1 cellular context compared by ENCODE assay signal in the genomic region with DNA sequence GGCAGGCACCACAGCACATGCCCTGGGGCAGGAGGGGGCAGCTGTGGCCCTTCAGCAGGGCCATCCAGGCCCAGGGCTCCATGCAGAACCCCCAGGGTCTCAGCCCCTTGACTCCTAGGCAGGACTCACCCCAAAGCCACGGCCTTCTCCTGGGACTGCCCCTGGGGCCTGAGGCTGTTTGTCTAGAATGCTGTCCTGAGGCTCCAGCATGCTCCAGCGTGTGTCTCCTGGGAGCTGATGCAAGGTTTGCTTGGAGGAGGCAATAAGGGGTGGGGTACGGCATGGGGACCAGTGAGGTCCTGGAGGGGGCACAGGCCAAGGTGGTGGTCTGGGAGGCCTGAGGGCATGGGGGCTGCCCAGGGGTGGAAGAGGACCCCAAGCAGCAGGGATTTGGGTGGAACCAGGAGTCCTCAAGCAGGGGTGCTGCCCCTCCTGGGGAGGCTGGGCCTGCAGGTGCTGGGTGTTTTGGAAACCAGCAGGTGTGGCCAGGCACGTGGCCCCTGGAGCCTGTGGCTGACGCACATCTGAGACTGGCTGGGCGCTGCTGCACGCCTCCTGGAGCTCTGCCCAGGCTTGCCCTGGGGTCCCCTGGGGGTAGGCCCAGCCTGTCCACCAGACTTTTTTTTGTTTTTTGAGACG.
TF ChIP-seq lines count a peak whose summit lies in the region.

No MANE protein-coding gene starts in this region.

TF ChIP-seq in HEK293, 187 proteins besides CTCF, POLR2A, EP300 and RAD21 (continued from another document):
- TF ChIP-seq, protein P1, sequence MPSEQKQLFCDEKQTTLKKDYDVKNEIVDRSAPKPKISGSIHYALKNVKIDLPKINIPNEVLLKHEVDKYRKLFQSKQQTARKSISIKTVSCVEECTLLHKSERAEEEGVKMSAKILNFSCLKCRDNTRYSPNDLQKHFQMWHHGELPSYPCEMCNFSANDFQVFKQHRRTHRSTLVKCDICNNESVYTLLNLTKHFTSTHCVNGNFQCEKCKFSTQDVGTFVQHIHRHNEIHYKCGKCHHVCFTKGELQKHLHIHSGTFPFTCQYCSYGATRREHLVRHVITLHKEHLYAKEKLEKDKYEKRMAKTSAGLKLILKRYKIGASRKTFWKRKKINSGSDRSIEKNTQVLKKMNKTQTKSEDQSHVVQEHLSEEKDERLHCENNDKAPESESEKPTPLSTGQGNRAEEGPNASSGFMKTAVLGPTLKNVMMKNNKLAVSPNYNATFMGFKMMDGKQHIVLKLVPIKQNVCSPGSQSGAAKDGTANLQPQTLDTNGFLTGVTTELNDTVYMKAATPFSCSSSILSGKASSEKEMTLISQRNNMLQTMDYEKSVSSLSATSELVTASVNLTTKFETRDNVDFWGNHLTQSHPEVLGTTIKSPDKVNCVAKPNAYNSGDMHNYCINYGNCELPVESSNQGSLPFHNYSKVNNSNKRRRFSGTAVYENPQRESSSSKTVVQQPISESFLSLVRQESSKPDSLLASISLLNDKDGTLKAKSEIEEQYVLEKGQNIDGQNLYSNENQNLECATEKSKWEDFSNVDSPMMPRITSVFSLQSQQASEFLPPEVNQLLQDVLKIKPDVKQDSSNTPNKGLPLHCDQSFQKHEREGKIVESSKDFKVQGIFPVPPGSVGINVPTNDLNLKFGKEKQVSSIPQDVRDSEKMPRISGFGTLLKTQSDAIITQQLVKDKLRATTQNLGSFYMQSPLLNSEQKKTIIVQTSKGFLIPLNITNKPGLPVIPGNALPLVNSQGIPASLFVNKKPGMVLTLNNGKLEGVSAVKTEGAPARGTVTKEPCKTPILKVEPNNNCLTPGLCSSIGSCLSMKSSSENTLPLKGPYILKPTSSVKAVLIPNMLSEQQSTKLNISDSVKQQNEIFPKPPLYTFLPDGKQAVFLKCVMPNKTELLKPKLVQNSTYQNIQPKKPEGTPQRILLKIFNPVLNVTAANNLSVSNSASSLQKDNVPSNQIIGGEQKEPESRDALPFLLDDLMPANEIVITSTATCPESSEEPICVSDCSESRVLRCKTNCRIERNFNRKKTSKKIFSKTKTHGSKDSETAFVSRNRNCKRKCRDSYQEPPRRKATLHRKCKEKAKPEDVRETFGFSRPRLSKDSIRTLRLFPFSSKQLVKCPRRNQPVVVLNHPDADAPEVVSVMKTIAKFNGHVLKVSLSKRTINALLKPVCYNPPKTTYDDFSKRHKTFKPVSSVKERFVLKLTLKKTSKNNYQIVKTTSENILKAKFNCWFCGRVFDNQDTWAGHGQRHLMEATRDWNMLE (tag by site-specific recombination; conservative IDR thresholded peaks at IDR 0.05; ENCODE audit: low read depth): no peak
- TF ChIP-seq ZEB2 (tag by site-specific recombination; IDR thresholded peaks at IDR 0.05): no peak; the same call in none of the 2 replicates
- TF ChIP-seq ZNF621 (tag by site-specific recombination; IDR thresholded peaks at IDR 0.05): no peak
- no peak for TF ChIP-seq ZNF544 (tag by site-specific recombination; IDR thresholded peaks at IDR 0.05)
- 0 out of 2 replicates have a peak, but pooled peaks have one; percentile 8 for TF ChIP-seq ZNF266 (tag by site-specific recombination; IDR thresholded peaks at IDR 0.05; ENCODE audit: low read depth)
- peak; percentile 66 for TF ChIP-seq ZBTB20 (tag by site-specific recombination; IDR thresholded peaks at IDR 0.05)
- TF ChIP-seq ZIC2 (tag by site-specific recombination; IDR thresholded peaks at IDR 0.05): peak; percentile 99
- TF ChIP-seq IKZF3 (tag by site-specific recombination; IDR thresholded peaks at IDR 0.05): peak; percentile 46
- peak; percentile 75 for TF ChIP-seq SCRT2 (tag by site-specific recombination; IDR thresholded peaks at IDR 0.05)
- peak; percentile 32; the same call in 1 of the 2 replicates for TF ChIP-seq BCL11B (tag by site-specific recombination; IDR thresholded peaks at IDR 0.05; ENCODE audit: low read depth)
- TF ChIP-seq, protein P2, sequence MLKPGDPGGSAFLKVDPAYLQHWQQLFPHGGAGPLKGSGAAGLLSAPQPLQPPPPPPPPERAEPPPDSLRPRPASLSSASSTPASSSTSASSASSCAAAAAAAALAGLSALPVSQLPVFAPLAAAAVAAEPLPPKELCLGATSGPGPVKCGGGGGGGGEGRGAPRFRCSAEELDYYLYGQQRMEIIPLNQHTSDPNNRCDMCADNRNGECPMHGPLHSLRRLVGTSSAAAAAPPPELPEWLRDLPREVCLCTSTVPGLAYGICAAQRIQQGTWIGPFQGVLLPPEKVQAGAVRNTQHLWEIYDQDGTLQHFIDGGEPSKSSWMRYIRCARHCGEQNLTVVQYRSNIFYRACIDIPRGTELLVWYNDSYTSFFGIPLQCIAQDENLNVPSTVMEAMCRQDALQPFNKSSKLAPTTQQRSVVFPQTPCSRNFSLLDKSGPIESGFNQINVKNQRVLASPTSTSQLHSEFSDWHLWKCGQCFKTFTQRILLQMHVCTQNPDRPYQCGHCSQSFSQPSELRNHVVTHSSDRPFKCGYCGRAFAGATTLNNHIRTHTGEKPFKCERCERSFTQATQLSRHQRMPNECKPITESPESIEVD (tag by site-specific recombination; IDR thresholded peaks at IDR 0.05): peak; percentile 53; the same call in 1 of the 2 replicates
- peak; percentile 48; the same call in 1 of the 2 replicates for TF ChIP-seq ZBTB7A (tag by site-specific recombination; IDR thresholded peaks at IDR 0.05; ENCODE audit: low read depth)
- TF ChIP-seq WT1 (tag by site-specific recombination; IDR thresholded peaks at IDR 0.05): no peak; the same call in 1 of the 2 replicates
- 0 out of 2 replicates have a peak, but pooled peaks have one; percentile 52 for TF ChIP-seq ZSCAN16 (tag by site-specific recombination; IDR thresholded peaks at IDR 0.05)
- TF ChIP-seq KLF7 (tag by site-specific recombination; IDR thresholded peaks at IDR 0.05; ENCODE audit: borderline replicate concordance): peak; percentile 70; the same call in 1 of the 2 replicates
- TF ChIP-seq, protein P3, sequence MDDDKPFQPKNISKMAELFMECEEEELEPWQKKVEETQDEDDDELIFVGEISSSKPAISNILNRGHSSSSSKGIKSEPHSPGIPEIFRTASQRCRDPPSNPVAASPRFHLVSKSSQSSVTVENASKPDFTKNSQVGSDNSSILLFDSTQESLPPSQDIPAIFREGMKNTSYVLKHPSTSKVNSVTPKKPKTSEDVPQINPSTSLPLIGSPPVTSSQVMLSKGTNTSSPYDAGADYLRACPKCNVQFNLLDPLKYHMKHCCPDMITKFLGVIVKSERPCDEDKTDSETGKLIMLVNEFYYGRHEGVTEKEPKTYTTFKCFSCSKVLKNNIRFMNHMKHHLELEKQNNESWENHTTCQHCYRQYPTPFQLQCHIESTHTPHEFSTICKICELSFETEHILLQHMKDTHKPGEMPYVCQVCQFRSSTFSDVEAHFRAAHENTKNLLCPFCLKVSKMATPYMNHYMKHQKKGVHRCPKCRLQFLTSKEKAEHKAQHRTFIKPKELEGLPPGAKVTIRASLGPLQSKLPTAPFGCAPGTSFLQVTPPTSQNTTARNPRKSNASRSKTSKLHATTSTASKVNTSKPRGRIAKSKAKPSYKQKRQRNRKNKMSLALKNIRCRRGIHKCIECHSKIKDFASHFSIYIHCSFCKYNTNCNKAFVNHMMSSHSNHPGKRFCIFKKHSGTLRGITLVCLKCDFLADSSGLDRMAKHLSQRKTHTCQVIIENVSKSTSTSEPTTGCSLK (tag by site-specific recombination; IDR thresholded peaks at IDR 0.05): no peak
- peak; percentile 34 for TF ChIP-seq SETDB1 (IDR thresholded peaks at IDR 0.05; ENCODE audit: insufficient read length, low read length)
- TF ChIP-seq GLIS2 (tag by site-specific recombination; IDR thresholded peaks at IDR 0.05): peak; percentile 92
- TF ChIP-seq ZNF335 (tag by site-specific recombination; conservative IDR thresholded peaks at IDR 0.05): peak; percentile 14; the same call in 1 of the 2 replicates
- 0 out of 2 replicates have a peak, but pooled peaks have one; percentile 11 for TF ChIP-seq OSR2 (tag by site-specific recombination; IDR thresholded peaks at IDR 0.05)
- TF ChIP-seq, protein P4, sequence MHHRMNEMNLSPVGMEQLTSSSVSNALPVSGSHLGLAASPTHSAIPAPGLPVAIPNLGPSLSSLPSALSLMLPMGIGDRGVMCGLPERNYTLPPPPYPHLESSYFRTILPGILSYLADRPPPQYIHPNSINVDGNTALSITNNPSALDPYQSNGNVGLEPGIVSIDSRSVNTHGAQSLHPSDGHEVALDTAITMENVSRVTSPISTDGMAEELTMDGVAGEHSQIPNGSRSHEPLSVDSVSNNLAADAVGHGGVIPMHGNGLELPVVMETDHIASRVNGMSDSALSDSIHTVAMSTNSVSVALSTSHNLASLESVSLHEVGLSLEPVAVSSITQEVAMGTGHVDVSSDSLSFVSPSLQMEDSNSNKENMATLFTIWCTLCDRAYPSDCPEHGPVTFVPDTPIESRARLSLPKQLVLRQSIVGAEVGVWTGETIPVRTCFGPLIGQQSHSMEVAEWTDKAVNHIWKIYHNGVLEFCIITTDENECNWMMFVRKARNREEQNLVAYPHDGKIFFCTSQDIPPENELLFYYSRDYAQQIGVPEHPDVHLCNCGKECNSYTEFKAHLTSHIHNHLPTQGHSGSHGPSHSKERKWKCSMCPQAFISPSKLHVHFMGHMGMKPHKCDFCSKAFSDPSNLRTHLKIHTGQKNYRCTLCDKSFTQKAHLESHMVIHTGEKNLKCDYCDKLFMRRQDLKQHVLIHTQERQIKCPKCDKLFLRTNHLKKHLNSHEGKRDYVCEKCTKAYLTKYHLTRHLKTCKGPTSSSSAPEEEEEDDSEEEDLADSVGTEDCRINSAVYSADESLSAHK (tag by site-specific recombination; IDR thresholded peaks at IDR 0.05): 0 out of 2 replicates have a peak, but pooled peaks have one; percentile 7
- TF ChIP-seq KLF16 (tag by site-specific recombination; IDR thresholded peaks at IDR 0.05): peak; percentile 82
- TF ChIP-seq ZBTB1 (tag by site-specific recombination; IDR thresholded peaks at IDR 0.05): no peak
- peak; percentile 90 for TF ChIP-seq GLIS1 (tag by site-specific recombination; IDR thresholded peaks at IDR 0.05)
- no peak for TF ChIP-seq HOXC10 (CRISPR knock-in tag; IDR thresholded peaks at IDR 0.05)
- TF ChIP-seq, protein P5, sequence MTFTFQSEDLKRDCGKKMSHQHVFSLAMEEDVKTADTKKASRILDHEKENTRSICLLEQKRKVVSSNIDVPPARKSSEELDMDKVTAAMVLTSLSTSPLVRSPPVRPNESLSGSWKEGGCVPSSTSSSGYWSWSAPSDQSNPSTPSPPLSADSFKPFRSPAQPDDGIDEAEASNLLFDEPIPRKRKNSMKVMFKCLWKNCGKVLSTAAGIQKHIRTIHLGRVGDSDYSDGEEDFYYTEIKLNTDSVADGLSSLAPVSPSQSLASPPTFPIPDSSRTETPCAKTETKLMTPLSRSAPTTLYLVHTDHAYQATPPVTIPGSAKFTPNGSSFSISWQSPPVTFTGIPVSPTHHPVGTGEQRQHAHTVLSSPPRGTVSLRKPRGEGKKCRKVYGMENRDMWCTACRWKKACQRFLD (tag by site-specific recombination; IDR thresholded peaks at IDR 0.05): no peak
- TF ChIP-seq HOXD13 (CRISPR knock-in tag; IDR thresholded peaks at IDR 0.05; ENCODE audit: borderline replicate concordance): no peak
- no peak for TF ChIP-seq ZNF549 (tag by site-specific recombination; IDR thresholded peaks at IDR 0.05)
- TF ChIP-seq, protein P6, sequence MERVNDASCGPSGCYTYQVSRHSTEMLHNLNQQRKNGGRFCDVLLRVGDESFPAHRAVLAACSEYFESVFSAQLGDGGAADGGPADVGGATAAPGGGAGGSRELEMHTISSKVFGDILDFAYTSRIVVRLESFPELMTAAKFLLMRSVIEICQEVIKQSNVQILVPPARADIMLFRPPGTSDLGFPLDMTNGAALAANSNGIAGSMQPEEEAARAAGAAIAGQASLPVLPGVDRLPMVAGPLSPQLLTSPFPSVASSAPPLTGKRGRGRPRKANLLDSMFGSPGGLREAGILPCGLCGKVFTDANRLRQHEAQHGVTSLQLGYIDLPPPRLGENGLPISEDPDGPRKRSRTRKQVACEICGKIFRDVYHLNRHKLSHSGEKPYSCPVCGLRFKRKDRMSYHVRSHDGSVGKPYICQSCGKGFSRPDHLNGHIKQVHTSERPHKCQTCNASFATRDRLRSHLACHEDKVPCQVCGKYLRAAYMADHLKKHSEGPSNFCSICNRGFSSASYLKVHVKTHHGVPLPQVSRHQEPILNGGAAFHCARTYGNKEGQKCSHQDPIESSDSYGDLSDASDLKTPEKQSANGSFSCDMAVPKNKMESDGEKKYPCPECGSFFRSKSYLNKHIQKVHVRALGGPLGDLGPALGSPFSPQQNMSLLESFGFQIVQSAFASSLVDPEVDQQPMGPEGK (tag by site-specific recombination; IDR thresholded peaks at IDR 0.05): peak; percentile 97
- TF ChIP-seq ZNF223 (tag by site-specific recombination; IDR thresholded peaks at IDR 0.05): peak; percentile 88
- TF ChIP-seq, protein P7, sequence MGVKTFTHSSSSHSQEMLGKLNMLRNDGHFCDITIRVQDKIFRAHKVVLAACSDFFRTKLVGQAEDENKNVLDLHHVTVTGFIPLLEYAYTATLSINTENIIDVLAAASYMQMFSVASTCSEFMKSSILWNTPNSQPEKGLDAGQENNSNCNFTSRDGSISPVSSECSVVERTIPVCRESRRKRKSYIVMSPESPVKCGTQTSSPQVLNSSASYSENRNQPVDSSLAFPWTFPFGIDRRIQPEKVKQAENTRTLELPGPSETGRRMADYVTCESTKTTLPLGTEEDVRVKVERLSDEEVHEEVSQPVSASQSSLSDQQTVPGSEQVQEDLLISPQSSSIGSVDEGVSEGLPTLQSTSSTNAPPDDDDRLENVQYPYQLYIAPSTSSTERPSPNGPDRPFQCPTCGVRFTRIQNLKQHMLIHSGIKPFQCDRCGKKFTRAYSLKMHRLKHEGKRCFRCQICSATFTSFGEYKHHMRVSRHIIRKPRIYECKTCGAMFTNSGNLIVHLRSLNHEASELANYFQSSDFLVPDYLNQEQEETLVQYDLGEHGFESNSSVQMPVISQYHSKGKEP (tag by site-specific recombination; IDR thresholded peaks at IDR 0.05): peak; percentile 21; the same call in 1 of the 2 replicates
- TF ChIP-seq ZBTB48 (tag by site-specific recombination; IDR thresholded peaks at IDR 0.05): peak; percentile 89
- TF ChIP-seq, protein P8, sequence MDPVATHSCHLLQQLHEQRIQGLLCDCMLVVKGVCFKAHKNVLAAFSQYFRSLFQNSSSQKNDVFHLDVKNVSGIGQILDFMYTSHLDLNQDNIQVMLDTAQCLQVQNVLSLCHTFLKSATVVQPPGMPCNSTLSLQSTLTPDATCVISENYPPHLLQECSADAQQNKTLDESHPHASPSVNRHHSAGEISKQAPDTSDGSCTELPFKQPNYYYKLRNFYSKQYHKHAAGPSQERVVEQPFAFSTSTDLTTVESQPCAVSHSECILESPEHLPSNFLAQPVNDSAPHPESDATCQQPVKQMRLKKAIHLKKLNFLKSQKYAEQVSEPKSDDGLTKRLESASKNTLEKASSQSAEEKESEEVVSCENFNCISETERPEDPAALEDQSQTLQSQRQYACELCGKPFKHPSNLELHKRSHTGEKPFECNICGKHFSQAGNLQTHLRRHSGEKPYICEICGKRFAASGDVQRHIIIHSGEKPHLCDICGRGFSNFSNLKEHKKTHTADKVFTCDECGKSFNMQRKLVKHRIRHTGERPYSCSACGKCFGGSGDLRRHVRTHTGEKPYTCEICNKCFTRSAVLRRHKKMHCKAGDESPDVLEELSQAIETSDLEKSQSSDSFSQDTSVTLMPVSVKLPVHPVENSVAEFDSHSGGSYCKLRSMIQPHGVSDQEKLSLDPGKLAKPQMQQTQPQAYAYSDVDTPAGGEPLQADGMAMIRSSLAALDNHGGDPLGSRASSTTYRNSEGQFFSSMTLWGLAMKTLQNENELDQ (tag by site-specific recombination; IDR thresholded peaks at IDR 0.05; ENCODE audit: low read depth): no peak
- no peak for TF ChIP-seq ZNF202 (tag by site-specific recombination; IDR thresholded peaks at IDR 0.05; ENCODE audit: borderline replicate concordance)
